Comparison of ENCODE assay signal across 26 cellular contexts in genomic region chr6:116564296-116564695, GRCh38. TPM values are rescaled to one million over a fixed set of nuclear protein-coding genes. Genes with fewer than 3 reads are reported as not detected.
A peak's percentile ranks its signal among the peaks of the same experiment; 100 is the strongest.
DNase-seq lines count a peak whose midpoint lies in the region; ATAC-seq and TF ChIP-seq lines count a peak whose summit lies in the region.
"Had no signal": no experiment of that assay in that cellular context is flagged by ENCODE, and none has a peak within 500 bp of the region (broad histone marks: within the 10 kb centered on the region; RNA-seq: fewer than 3 reads in every experiment).

No MANE protein-coding gene starts in this region.

- no peaks in the 10 kb centered on the region for H3K27me3 Mint-ChIP-seq in Caco-2 (ENCODE audit: insufficient read depth, unreplicated experiment)

- H3K4me1 ChIP-seq in Caco-2 = peaks cover 15% of the 10 kb centered on the region

- no peak overlapping the region for H3K4me3 Mint-ChIP-seq in Caco-2 (ENCODE audit: unreplicated experiment)

- CTCF ChIA-PET in Caco-2 (lab: Charles Lee) = no interaction called here

- no peaks in the 10 kb centered on the region for H3K9me3 ChIP-seq in Caco-2
- H3K9me3 ChIP-seq: neutrophil, thoracic aorta had no signal

- POLR2A ChIA-PET in Caco-2 (lab: Charles Lee) = no interaction called here

- intact Hi-C loops in Caco-2 (cut with micrococcal nuclease; ENCODE audit: unreplicated experiment) = loop anchor here (5.0 kb wide), 1 partner anchor 347 kb away; no protein-coding TSS in a partner anchor

- H3K27me3 ChIP-seq in Caco-2 (replicated peaks; ENCODE audit: control insufficient read depth, insufficient read depth, low read length) = no peaks in the 10 kb centered on the region

- TF ChIP-seq CTCF in Caco-2 (IDR thresholded peaks at IDR 0.05; ENCODE audit: insufficient read depth in 1 of 2, low read depth in 1 of 2, low read length in 1 of 2, severe bottlenecking in 1 of 2, unreplicated experiment in 1 of 2) = no peak

- H3K4me3 ChIP-seq in Caco-2 (ENCODE audit: low read depth, low read length) = no peak overlapping the region
- H3K4me3 ChIP-seq: lung, smooth muscle cell had no signal

- no TSS peak for BruUV-seq in Caco-2 (replicated peaks; lab: Mats Ljungman, UMichigan)

- no peaks in the 10 kb centered on the region for H3K36me3 ChIP-seq in Caco-2 (ENCODE audit: control insufficient read depth, insufficient read depth, low read length)
- H3K36me3 ChIP-seq: neutrophil, thoracic aorta had no signal

- peak overlapping the region; percentile 32 for H3K27ac Mint-ChIP-seq in Caco-2 (ENCODE audit: unreplicated experiment)
- H3K27ac Mint-ChIP-seq: stimulated activated memory B cell treated with anti-CD40 and anti-IgM and Interleukin-4, amounts not matched to agents 10 μg/mL and 1 μg/mL and 100 μg/mL, for 72 hours had no signal

- DNase-seq in A172 (ENCODE audit: low spot score) = peak; percentile 19
- DNase-seq in Caco-2 = no peak
- DNase-seq in hepatic stellate cell (ENCODE audit: low spot score) = peak; percentile 31
- no peak for DNase-seq in activated CD4-positive, alpha-beta T cell treated with anti-CD3 and anti-CD28 coated beads, Interleukin-2, amount 50 U/mL, for 4 hours
- DNase-seq: activated CD4-positive, alpha-beta T cell treated with anti-CD3 and anti-CD28 coated beads for 1 hour; activated gamma-delta T cell treated with Interleukin-2 at 50 U/mL for 16 hours; Karpas-422; kidney glomerular epithelial cell; NCI-H1694; NCI-H2171 treated with DMSO at 0.1 percent for 48 hours; NCI-H524 treated with DMSO at 0.1 percent for 48 hours had no signal

- ATAC-seq in SK-N-SH treated with all-trans-retinoic acid at 6 μM for 48 hours (peak; percentile 37; the same call in 2 of the 3 replicates), GM21786 (IDR thresholded peaks at IDR 0.05; ENCODE audit: unreplicated experiment) (no peak), HG03139 (IDR thresholded peaks at IDR 0.05; ENCODE audit: unreplicated experiment) (no peak), GM21723 (IDR thresholded peaks at IDR 0.05; ENCODE audit: unreplicated experiment) (no peak)
- ATAC-seq: Panc1 had no signal

- H3K4me1 Mint-ChIP-seq in Caco-2 (ENCODE audit: low read depth, unreplicated experiment) = peaks cover 20% of the 10 kb centered on the region
- H3K4me1 Mint-ChIP-seq: central memory CD8-positive, alpha-beta T cell had no signal

- H3K36me3 Mint-ChIP-seq in Caco-2 (ENCODE audit: insufficient read depth, unreplicated experiment) = peaks cover 5% of the 10 kb centered on the region
- H3K36me3 Mint-ChIP-seq: CD4-positive, CD25-positive, alpha-beta regulatory T cell; stimulated activated memory B cell treated with anti-CD40 and anti-IgM and Interleukin-4, amounts not matched to agents 10 μg/mL and 1 μg/mL and 100 μg/mL, for 72 hours had no signal

- H3K9me3 Mint-ChIP-seq in Caco-2 (ENCODE audit: unreplicated experiment) = no peaks in the 10 kb centered on the region
- H3K9me3 Mint-ChIP-seq: CD4-positive, CD25-positive, alpha-beta regulatory T cell; central memory CD8-positive, alpha-beta T cell; stimulated activated memory B cell treated with anti-CD40 and anti-IgM and Interleukin-4, amounts not matched to agents 10 μg/mL and 1 μg/mL and 100 μg/mL, for 72 hours had no signal

TF ChIP-seq in SK-N-SH treated with all-trans-retinoic acid at 6 μM for 48 hours, 23 proteins besides CTCF, POLR2A, EP300 and RAD21:
- TF ChIP-seq OSR1 (CRISPR knock-in tag; IDR thresholded peaks at IDR 0.05) (no peak), ZC3H10 (CRISPR knock-in tag; IDR thresholded peaks at IDR 0.05) (no peak), ZNF8 (CRISPR knock-in tag; IDR thresholded peaks at IDR 0.05) (no peak), PPARA (CRISPR knock-in tag; IDR thresholded peaks at IDR 0.05; ENCODE audit: borderline replicate concordance) (no peak), ZNF70 (CRISPR knock-in tag; IDR thresholded peaks at IDR 0.05) (no peak), POU6F1 (CRISPR knock-in tag; IDR thresholded peaks at IDR 0.05; ENCODE audit: borderline replicate concordance, low read depth) (no peak), GLIS3 (CRISPR knock-in tag; IDR thresholded peaks at IDR 0.05) (no peak), ISL1 (CRISPR knock-in tag; IDR thresholded peaks at IDR 0.05) (no peak), ARNTL (CRISPR knock-in tag; IDR thresholded peaks at IDR 0.05; ENCODE audit: borderline replicate concordance, low read depth) (no peak), ZFP30 (CRISPR knock-in tag; IDR thresholded peaks at IDR 0.05) (no peak), CSDC2 (CRISPR knock-in tag; IDR thresholded peaks at IDR 0.05) (no peak)
- TF ChIP-seq, protein P1, sequence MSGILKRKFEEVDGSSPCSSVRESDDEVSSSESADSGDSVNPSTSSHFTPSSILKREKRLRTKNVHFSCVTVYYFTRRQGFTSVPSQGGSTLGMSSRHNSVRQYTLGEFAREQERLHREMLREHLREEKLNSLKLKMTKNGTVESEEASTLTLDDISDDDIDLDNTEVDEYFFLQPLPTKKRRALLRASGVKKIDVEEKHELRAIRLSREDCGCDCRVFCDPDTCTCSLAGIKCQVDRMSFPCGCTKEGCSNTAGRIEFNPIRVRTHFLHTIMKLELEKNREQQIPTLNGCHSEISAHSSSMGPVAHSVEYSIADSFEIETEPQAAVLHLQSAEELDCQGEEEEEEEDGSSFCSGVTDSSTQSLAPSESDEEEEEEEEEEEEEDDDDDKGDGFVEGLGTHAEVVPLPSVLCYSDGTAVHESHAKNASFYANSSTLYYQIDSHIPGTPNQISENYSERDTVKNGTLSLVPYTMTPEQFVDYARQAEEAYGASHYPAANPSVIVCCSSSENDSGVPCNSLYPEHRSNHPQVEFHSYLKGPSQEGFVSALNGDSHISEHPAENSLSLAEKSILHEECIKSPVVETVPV (CRISPR knock-in tag; IDR thresholded peaks at IDR 0.05) = no peak

RNA-seq across cellular contexts. Expression of gene RWDD1, which starts 7.0 kb away (rescaled TPM):
- total RNA-seq in A172 (2014; rRNA removed; shearing (Covaris generic)) = 51.8 and 93.1 TPM in 2 replicates
- total RNA-seq in Caco-2 (2022) = 35.0 and 37.9 TPM in 2 replicates

RNA-seq across cellular contexts. Expression of gene CALHM4, which starts 10.7 kb away (rescaled TPM):
- total RNA-seq in A172 (2014; rRNA removed; shearing (Covaris generic)) = not detected in 2 replicates
- total RNA-seq in Caco-2 (2022) = 1.8 and 3.4 TPM in 2 replicates
- total RNA-seq: aorta; CD4-positive, CD25-positive, alpha-beta regulatory T cell; endothelial cell of umbilical vein; G401; lung; smooth muscle cell; thoracic aorta had no signal

RNA-seq across cellular contexts. Expression of gene TRAPPC3L, which starts 18.8 kb away (rescaled TPM):
- total RNA-seq in A172 (2014; rRNA removed; shearing (Covaris generic)) = not detected in 2 replicates
- total RNA-seq in Caco-2 (2022) = not detected in 2 replicates
- total RNA-seq: G401, smooth muscle cell, thoracic aorta had no signal

RNA-seq across cellular contexts. Expression of gene RSPH4A, which starts 52.0 kb away (rescaled TPM):
- not detected in 2 replicates for total RNA-seq in A172 (2014; rRNA removed; shearing (Covaris generic))
- 0.20 and 0.23 TPM in 2 replicates for total RNA-seq in Caco-2 (2022)

RNA-seq across cellular contexts. Expression of gene CALHM5, which starts 52.9 kb away (rescaled TPM):
- 3.8 and 4.1 TPM in 2 replicates for total RNA-seq in A172 (2014; rRNA removed; shearing (Covaris generic))
- total RNA-seq in Caco-2 (2022) = 1.1 and 1.3 TPM in 2 replicates

Comparison
In these comparisons a context has a peak if more than half of its experiments do, and no peak if none do; other contexts are left out.
1. DNase-seq: peak in A172 (single experiment) and hepatic stellate cell (single experiment); none in Caco-2 (0 of 2) and activated CD4-positive, alpha-beta T cell treated with anti-CD3 and anti-CD28 coated beads, Interleukin-2, amount 50 U/mL, for 4 hours (0 of 2).